Comparison of ENCODE assay signal across 20 cellular contexts in genomic region chr22:41320416-41321240, GRCh38. TPM values are rescaled to one million over a fixed set of nuclear protein-coding genes. Genes with fewer than 3 reads are reported as not detected.
A peak's percentile ranks its signal among the peaks of the same experiment; 100 is the strongest.
DNase-seq lines count a peak whose midpoint lies in the region; ATAC-seq and TF ChIP-seq lines count a peak whose summit lies in the region.
"Had no signal": no experiment of that assay in that cellular context is flagged by ENCODE, and none has a peak within 500 bp of the region (broad histone marks: within the 10 kb centered on the region; RNA-seq: fewer than 3 reads in every experiment).

No MANE protein-coding gene starts in this region.

- 0 out of 2 replicates have a peak overlapping the region, but pooled peaks have one; percentile 39 for H3K27ac ChIP-seq in GM23338 (ENCODE audit: low read depth)
- H3K27ac ChIP-seq in upper lobe of right lung = no peak overlapping the region
- H3K27ac ChIP-seq: Peyer's patch had no signal

- TF ChIP-seq CTCF in GM23338 (conservative IDR thresholded peaks at IDR 0.05; ENCODE audit: low read depth in 2 of 2) = no peak
- no peak for TF ChIP-seq CTCF in upper lobe of right lung (IDR thresholded peaks at IDR 0.05)

- no peak overlapping the region for H2AFZ ChIP-seq in GM23338

- H3K36me3 ChIP-seq in GM23338 (ENCODE audit: insufficient read depth) = peaks cover 7% of the 10 kb centered on the region
- H3K36me3 ChIP-seq in upper lobe of right lung = peaks cover 48% of the 10 kb centered on the region

- POLR2A ChIA-PET in T-cell (lab: Charles Lee) = no interaction called here

- H3K79me2 ChIP-seq in GM23338 (replicated peaks; ENCODE audit: insufficient read depth) = peaks cover 20% of the 10 kb centered on the region

- H3K4me2 ChIP-seq in GM23338 = no peak overlapping the region

- H3K4me1 Mint-ChIP-seq in GM23338 = no peaks in the 10 kb centered on the region; the same call in 2 of the 3 replicates
- H3K4me1 Mint-ChIP-seq in T-cell = peaks cover 4 to 17% (median 5%) of the 10 kb centered on the region in 3 donors
- H3K4me1 Mint-ChIP-seq in immature natural killer cell = peaks cover 7 to 14% of the 10 kb centered on the region in 2 donors

- intact Hi-C loops in upper lobe of right lung (cut with DNase I) = no loop called here

- H3K27me3 Mint-ChIP-seq in GM23338 (ENCODE audit: insufficient read depth, low read depth, poor library complexity) = peaks cover 19% of the 10 kb centered on the region
- H3K27me3 Mint-ChIP-seq in T-cell = no peaks in the 10 kb centered on the region
- H3K27me3 Mint-ChIP-seq in immature natural killer cell (ENCODE audit: low read depth in 3 of 3) = peaks cover 0 to 3% (median 0%) of the 10 kb centered on the region in 3 donors
- H3K27me3 Mint-ChIP-seq: CD8-positive, alpha-beta memory T cell had no signal

- H3K9me3 ChIP-seq in upper lobe of right lung = no peaks in the 10 kb centered on the region
- H3K9me3 ChIP-seq: BE2C, Peyer's patch had no signal

- H3K27ac Mint-ChIP-seq in GM23338 = no peak overlapping the region
- no peak overlapping the region for H3K27ac Mint-ChIP-seq in T-cell
- H3K27ac Mint-ChIP-seq in immature natural killer cell = no peak overlapping the region
- H3K27ac Mint-ChIP-seq: HFFc6 had no signal

- peak; percentile 24; the same call in 1 of the 3 replicates for ATAC-seq in GM23338
- ATAC-seq in left lobe of liver = peak; percentile 25
- ATAC-seq in upper lobe of right lung = peak; percentile 9
- no peak for ATAC-seq in T-cell (replicated peaks in 1 of 4)
- ATAC-seq: SK-N-SH treated with all-trans-retinoic acid at 6 μM for 48 hours had no signal

- H3K4me1 ChIP-seq in GM23338 (ENCODE audit: insufficient read depth) (no peaks in the 10 kb centered on the region), upper lobe of right lung (peaks cover 4% of the 10 kb centered on the region)
- H3K4me1 ChIP-seq: BE2C had no signal

- DNase-seq in GM23338 (ENCODE audit: low spot score) = no peak
- peak; percentile 97 for DNase-seq in SK-MEL-5 (ENCODE audit: low read depth, low spot score)
- DNase-seq in left lobe of liver (ENCODE audit: low spot score) = no peak
- no peak for DNase-seq in upper lobe of right lung
- no peak for DNase-seq in T-cell
- DNase-seq in germinal center (ENCODE audit: low spot score) = no peak
- no peak for DNase-seq in immature natural killer cell
- DNase-seq: BE2C; CD8-positive, alpha-beta memory T cell; GF-D8; GOT3; HFFc6; Karpas-422; MM.1S; NCI-H1092 treated with DMSO at 0.1 percent for 48 hours; NCI-H2081 treated with DMSO at 0.1 percent for 48 hours; NCI-H524; Peyer's patch; SHP77 had no signal

- H3K4me3 Mint-ChIP-seq in GM23338 (no peak overlapping the region), T-cell (no peak overlapping the region), immature natural killer cell (no peak overlapping the region)
- H3K4me3 Mint-ChIP-seq: CD8-positive, alpha-beta memory T cell; HFFc6 had no signal

- no peaks in the 10 kb centered on the region for H3K9me2 ChIP-seq in GM23338 (ENCODE audit: insufficient read depth)

- in situ Hi-C loops in SK-MEL-5 (cut with HindIII; ENCODE audit: low pct_unique_long_range_greater_than_20kb, low sequenced_read_pairs) = no loop called here

- H3K27me3 ChIP-seq in GM23338 (ENCODE audit: insufficient read depth) (no peaks in the 10 kb centered on the region), upper lobe of right lung (no peaks in the 10 kb centered on the region)
- H3K27me3 ChIP-seq: BE2C, Peyer's patch had no signal

- CTCF ChIA-PET in T-cell (lab: Charles Lee) = no interaction called here

- no peak overlapping the region for H3K4me3 ChIP-seq in GM23338
- H3K4me3 ChIP-seq in upper lobe of right lung = no peak overlapping the region
- H3K4me3 ChIP-seq: Peyer's patch had no signal

- no peaks in the 10 kb centered on the region for H3F3A ChIP-seq in GM23338 (replicated peaks; ENCODE audit: low read depth)

- H3K9me3 Mint-ChIP-seq in GM23338 (no peaks in the 10 kb centered on the region), T-cell (no peaks in the 10 kb centered on the region), immature natural killer cell (no peaks in the 10 kb centered on the region)
- H3K9me3 Mint-ChIP-seq: CD8-positive, alpha-beta memory T cell; HFFc6 had no signal

- peaks cover 14% of the 10 kb centered on the region for H4K20me1 ChIP-seq in GM23338 (replicated peaks; ENCODE audit: insufficient read depth)

- H3K36me3 Mint-ChIP-seq in GM23338 (ENCODE audit: low read depth) = peaks cover 34% of the 10 kb centered on the region
- peaks cover 18% of the 10 kb centered on the region for H3K36me3 Mint-ChIP-seq in T-cell
- peaks cover 6 to 10% (median 6%) of the 10 kb centered on the region in 3 donors for H3K36me3 Mint-ChIP-seq in immature natural killer cell

TF ChIP-seq in GM23338, 12 proteins besides CTCF, POLR2A, EP300 and RAD21 (continues in another document):
- TF ChIP-seq CREB1 (CRISPR knock-in tag; IDR thresholded peaks at IDR 0.05; ENCODE audit: low read depth) (no peak), NANOG (IDR thresholded peaks at IDR 0.05; ENCODE audit: borderline replicate concordance) (no peak), POLR2AphosphoS5 (IDR thresholded peaks at IDR 0.05; ENCODE audit: low read depth) (no peak), ZNF114 (CRISPR knock-in tag; IDR thresholded peaks at IDR 0.05) (no peak), STAT1 (IDR thresholded peaks at IDR 0.05; ENCODE audit: unreplicated experiment) (no peak), ZNF331 (CRISPR knock-in tag; IDR thresholded peaks at IDR 0.05; ENCODE audit: low read depth) (no peak), ETS1 (IDR thresholded peaks at IDR 0.05) (no peak), EZH2 (IDR thresholded peaks at IDR 0.05; ENCODE audit: low read depth, unreplicated experiment) (no peak), JUNB (IDR thresholded peaks at IDR 0.05; ENCODE audit: unreplicated experiment) (no peak)
- TF ChIP-seq, protein P1, sequence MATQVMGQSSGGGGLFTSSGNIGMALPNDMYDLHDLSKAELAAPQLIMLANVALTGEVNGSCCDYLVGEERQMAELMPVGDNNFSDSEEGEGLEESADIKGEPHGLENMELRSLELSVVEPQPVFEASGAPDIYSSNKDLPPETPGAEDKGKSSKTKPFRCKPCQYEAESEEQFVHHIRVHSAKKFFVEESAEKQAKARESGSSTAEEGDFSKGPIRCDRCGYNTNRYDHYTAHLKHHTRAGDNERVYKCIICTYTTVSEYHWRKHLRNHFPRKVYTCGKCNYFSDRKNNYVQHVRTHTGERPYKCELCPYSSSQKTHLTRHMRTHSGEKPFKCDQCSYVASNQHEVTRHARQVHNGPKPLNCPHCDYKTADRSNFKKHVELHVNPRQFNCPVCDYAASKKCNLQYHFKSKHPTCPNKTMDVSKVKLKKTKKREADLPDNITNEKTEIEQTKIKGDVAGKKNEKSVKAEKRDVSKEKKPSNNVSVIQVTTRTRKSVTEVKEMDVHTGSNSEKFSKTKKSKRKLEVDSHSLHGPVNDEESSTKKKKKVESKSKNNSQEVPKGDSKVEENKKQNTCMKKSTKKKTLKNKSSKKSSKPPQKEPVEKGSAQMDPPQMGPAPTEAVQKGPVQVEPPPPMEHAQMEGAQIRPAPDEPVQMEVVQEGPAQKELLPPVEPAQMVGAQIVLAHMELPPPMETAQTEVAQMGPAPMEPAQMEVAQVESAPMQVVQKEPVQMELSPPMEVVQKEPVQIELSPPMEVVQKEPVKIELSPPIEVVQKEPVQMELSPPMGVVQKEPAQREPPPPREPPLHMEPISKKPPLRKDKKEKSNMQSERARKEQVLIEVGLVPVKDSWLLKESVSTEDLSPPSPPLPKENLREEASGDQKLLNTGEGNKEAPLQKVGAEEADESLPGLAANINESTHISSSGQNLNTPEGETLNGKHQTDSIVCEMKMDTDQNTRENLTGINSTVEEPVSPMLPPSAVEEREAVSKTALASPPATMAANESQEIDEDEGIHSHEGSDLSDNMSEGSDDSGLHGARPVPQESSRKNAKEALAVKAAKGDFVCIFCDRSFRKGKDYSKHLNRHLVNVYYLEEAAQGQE (IDR thresholded peaks at IDR 0.05; ENCODE audit: unreplicated experiment) = no peak

RNA-seq across cellular contexts. Expression of gene ZC3H7B, which starts 19.3 kb away (rescaled TPM):
- total RNA-seq in GM23338 (2014; rRNA removed; shearing (Covaris generic)) = 51.3 and 61.5 TPM in 2 replicates
- polyA plus RNA-seq in GM23338 (2016; fragmentation: Nextera tagmentation; extraction: Ambion mirVana) (5.7 and 7.0 TPM in 2 replicates), immature natural killer cell (1 to 10 TPM in 1 of 3 donors, under 1 TPM in 1, not detected in 1; 0.33 to 2.4 TPM)
- 55.1 and 55.8 TPM in 2 replicates for total RNA-seq in SK-MEL-5 (2014; rRNA removed; shearing (Covaris generic))
- polyA plus RNA-seq in SK-MEL-5 (2015; cell fraction: cytosol; rRNA removed) = 75.0 and 95.2 TPM in 2 replicates
- polyA plus RNA-seq in SK-MEL-5 (2015; cell fraction: nucleus; rRNA removed) = 78.7 and 105 TPM in 2 replicates
- total RNA-seq in left lobe of liver (53.8 TPM), upper lobe of right lung (70.3 TPM), T-cell (10 to 100 TPM; 38.5 to 50.3 (median 47.9) TPM)

RNA-seq across cellular contexts. Expression of gene RANGAP1, which starts 34.6 kb away (rescaled TPM):
- 133 and 141 TPM in 2 replicates for total RNA-seq in GM23338 (2014; rRNA removed; shearing (Covaris generic))
- polyA plus RNA-seq in GM23338 (2016; fragmentation: Nextera tagmentation; extraction: Ambion mirVana) (54.2 and 54.7 TPM in 2 replicates), immature natural killer cell (10 to 100 TPM; 10.4 to 29.9 (median 15.6) TPM)
- total RNA-seq in SK-MEL-5 (2014; rRNA removed; shearing (Covaris generic)) = 60.7 and 64.2 TPM in 2 replicates
- polyA plus RNA-seq in SK-MEL-5 (2015; cell fraction: cytosol; rRNA removed) = 140 and 158 TPM in 2 replicates
- 174 and 182 TPM in 2 replicates for polyA plus RNA-seq in SK-MEL-5 (2015; cell fraction: nucleus; rRNA removed)
- total RNA-seq in left lobe of liver (34.7 TPM), upper lobe of right lung (48.0 TPM), T-cell (100 to 1,000 TPM in 4 of 5 donors, 10 to 100 TPM in 1; 95.0 to 113 (median 104) TPM)

Comparison
In these comparisons a context has a peak if more than half of its experiments do, and no peak if none do; other contexts are left out.
1. ATAC-seq: peak in GM23338 (single experiment), left lobe of liver (single experiment) and upper lobe of right lung (single experiment); none in T-cell (0 of 4).